ENCODE assay signal across 10 cellular contexts in genomic region chr2:200373196-200373595, GRCh38.
DNase-seq lines count a peak whose midpoint lies in the region; ATAC-seq lines count a peak whose summit lies in the region.
"Had no signal": no experiment of that assay in that cellular context is flagged by ENCODE, and none has a peak within 500 bp of the region (broad histone marks: within the 10 kb centered on the region; RNA-seq: fewer than 3 reads in every experiment).

No MANE protein-coding gene starts in this region.

- H3K4me1 Mint-ChIP-seq in T-helper 1 cell treated with Interleukin-12 subunit alpha and Interleukin-12 subunit beta and Interleukin-4 antibody, amounts not matched to agents 30 μg/mL and 1 μg/mL, for 36 hours (ENCODE audit: low read depth): peaks cover 48% of the 10 kb centered on the region
- H3K4me1 Mint-ChIP-seq in T-cell: peaks cover 43 to 56% (median 53%) of the 10 kb centered on the region in 3 donors

- peak overlapping the region; percentile 38 for H3K4me2 ChIP-seq in skeletal muscle satellite cell (ENCODE audit: low read length)

- no peak for DNase-seq in T-helper 1 cell
- no peak for DNase-seq in T-cell
- DNase-seq in HT-29 (ENCODE audit: low spot score): no peak
- no peak for DNase-seq in hepatic stellate cell (ENCODE audit: low spot score)
- no peak for DNase-seq in activated CD4-positive, alpha-beta T cell treated with anti-CD3 and anti-CD28 coated beads for 4 hours
- DNase-seq: foreskin fibroblast; stimulated activated CD4-positive, alpha-beta T cell treated with anti-CD3 and anti-CD28 coated beads, Interleukin-4, amount 100 ng/mL, for 4 hours had no signal

- H3K27me3 ChIP-seq in skeletal muscle satellite cell (ENCODE audit: control insufficient read depth, insufficient read depth, low read length): no peaks in the 10 kb centered on the region

- H3K36me3 ChIP-seq in skeletal muscle satellite cell (ENCODE audit: insufficient read depth, low read length): peaks cover 4% of the 10 kb centered on the region

- H3K4me3 ChIP-seq in skeletal muscle satellite cell (ENCODE audit: low read length): no peak overlapping the region

- no peaks in the 10 kb centered on the region for H3K9me3 Mint-ChIP-seq in T-helper 1 cell treated with Interleukin-12 subunit alpha and Interleukin-12 subunit beta and Interleukin-4 antibody, amounts not matched to agents 30 μg/mL and 1 μg/mL, for 36 hours
- no peaks in the 10 kb centered on the region for H3K9me3 Mint-ChIP-seq in T-cell

- H3K9ac ChIP-seq in skeletal muscle satellite cell (ENCODE audit: low read depth, low read length): peak overlapping the region; percentile 10

- H3K4me1 ChIP-seq in skeletal muscle satellite cell (ENCODE audit: control insufficient read depth, insufficient read depth, low read length): peaks cover 39% of the 10 kb centered on the region

- H3K9me3 ChIP-seq in skeletal muscle satellite cell (replicated peaks; ENCODE audit: low read length): no peaks in the 10 kb centered on the region

- peak; percentile 38 for ATAC-seq in HG02759 (IDR thresholded peaks at IDR 0.05; ENCODE audit: unreplicated experiment)
- ATAC-seq in T-cell (replicated peaks in 1 of 4): no peak

- H3K4me3 Mint-ChIP-seq in T-helper 1 cell treated with Interleukin-12 subunit alpha and Interleukin-12 subunit beta and Interleukin-4 antibody, amounts not matched to agents 30 μg/mL and 1 μg/mL, for 36 hours: peak overlapping the region; percentile 57
- peak overlapping the region; percentile 79 to 86 (median 82) for H3K4me3 Mint-ChIP-seq in T-cell

- peak overlapping the region; percentile 95 for H3K27ac Mint-ChIP-seq in T-helper 1 cell treated with Interleukin-12 subunit alpha and Interleukin-12 subunit beta and Interleukin-4 antibody, amounts not matched to agents 30 μg/mL and 1 μg/mL, for 36 hours
- peak overlapping the region; percentile 94 for H3K27ac Mint-ChIP-seq in T-cell

- POLR2A ChIA-PET in T-cell (lab: Charles Lee): interaction anchor here in 1 of 2 donors (0.7 kb wide), 1 partner anchor 59 kb away, joined by 9 read pairs; no protein-coding TSS in a partner anchor

- peaks cover 1% of the 10 kb centered on the region for H3K36me3 Mint-ChIP-seq in T-helper 1 cell treated with Interleukin-12 subunit alpha and Interleukin-12 subunit beta and Interleukin-4 antibody, amounts not matched to agents 30 μg/mL and 1 μg/mL, for 36 hours (ENCODE audit: low read depth)
- no peaks in the 10 kb centered on the region for H3K36me3 Mint-ChIP-seq in T-cell

- CTCF ChIA-PET in T-cell (lab: Charles Lee): interaction anchor here (0.7 to 2.0 kb wide), 6 partner anchors 10 to 150 kb away, joined by 3 to 9 read pairs (median 4); no protein-coding TSS in a partner anchor

- no peaks in the 10 kb centered on the region for H3K27me3 Mint-ChIP-seq in T-helper 1 cell treated with Interleukin-12 subunit alpha and Interleukin-12 subunit beta and Interleukin-4 antibody, amounts not matched to agents 30 μg/mL and 1 μg/mL, for 36 hours (ENCODE audit: low read depth)
- no peaks in the 10 kb centered on the region for H3K27me3 Mint-ChIP-seq in T-cell
